ENCODE assay signal across 15 cellular contexts in the genomic region with DNA sequence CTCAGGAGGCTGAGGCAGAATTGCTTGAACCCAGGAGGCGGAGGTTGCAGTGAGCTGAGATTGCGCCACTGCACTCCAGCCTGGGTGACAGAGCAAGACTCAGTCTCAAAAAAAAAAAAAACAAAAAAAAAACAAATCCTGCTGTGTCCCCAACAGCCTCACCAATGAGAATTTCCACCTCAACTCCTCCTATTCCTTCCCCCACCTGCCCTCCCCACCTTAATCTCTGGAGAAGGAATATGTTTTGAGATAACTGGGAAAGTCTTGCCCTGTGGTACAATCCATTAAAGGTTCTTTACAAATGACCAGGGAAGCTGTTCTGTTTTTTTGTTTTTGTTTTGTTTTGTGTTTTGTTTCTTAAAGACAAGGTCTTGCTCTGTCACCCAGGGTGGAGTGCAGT. TPM values are rescaled to one million over a fixed set of nuclear protein-coding genes. Genes with fewer than 3 reads are reported as not detected.
DNase-seq lines count a peak whose midpoint lies in the region; ATAC-seq and TF ChIP-seq lines count a peak whose summit lies in the region.
"Not testable (repeated sequence)": the region's sequence is repeated elsewhere in the genome, so short reads cannot be mapped to it uniquely, and the experiment has no call there.
"Had no signal": no experiment of that assay in that cellular context is flagged by ENCODE, and none has a peak within 500 bp of the region (broad histone marks: within the 10 kb centered on the region; RNA-seq: fewer than 3 reads in every experiment).

No MANE protein-coding gene starts in this region.

- not testable (repeated sequence) for H3K36me3 Mint-ChIP-seq in CD4-positive, alpha-beta memory T cell; T-helper 2 cell treated with Interferon-gamma antibody and Interleukin-4, amounts not matched to agents 5 μg/mL and 100 μg/mL, for 36 hours (ENCODE audit: low read depth); activated CD8-positive, alpha-beta T cell treated with anti-CD3 and anti-CD28 coated beads for 36 hours (ENCODE audit: low read depth); activated T-helper 17 cell treated with anti-CD3 and anti-CD28 coated beads, Interleukin-2, amount 50 U/mL, for 72 hours (ENCODE audit: low read depth); brain; naive thymus-derived CD4-positive, alpha-beta T cell

- H3K4me1 Mint-ChIP-seq in CD4-positive, alpha-beta memory T cell, result peaks cover 11 to 38% (median 18%) of the 10 kb centered on the region in 4 donors
- peaks cover 22% of the 10 kb centered on the region for H3K4me1 Mint-ChIP-seq in T-helper 2 cell treated with Interferon-gamma antibody and Interleukin-4, amounts not matched to agents 5 μg/mL and 100 μg/mL, for 36 hours (ENCODE audit: low read depth)
- peaks cover 16% of the 10 kb centered on the region for H3K4me1 Mint-ChIP-seq in activated CD8-positive, alpha-beta T cell treated with anti-CD3 and anti-CD28 coated beads for 36 hours (ENCODE audit: low read depth)
- peaks cover 14% of the 10 kb centered on the region for H3K4me1 Mint-ChIP-seq in activated T-helper 17 cell treated with anti-CD3 and anti-CD28 coated beads, Interleukin-2, amount 50 U/mL, for 72 hours
- not testable (repeated sequence) for H3K4me1 Mint-ChIP-seq in brain
- H3K4me1 Mint-ChIP-seq in naive thymus-derived CD4-positive, alpha-beta T cell, result peaks cover 5 to 29% (median 26%) of the 10 kb centered on the region in 7 donors

- DNase-seq in CD4-positive, alpha-beta memory T cell; HEK293T (ENCODE audit: extremely low spot score); T-helper 2 cell treated with Interferon-gamma antibody and Interleukin-4, amounts not matched to agents 5 μg/mL and 100 μg/mL, for 36 hours (ENCODE audit: low spot score); activated CD8-positive, alpha-beta T cell treated with anti-CD3 and anti-CD28 coated beads for 36 hours; naive thymus-derived CD4-positive, alpha-beta T cell: not testable (repeated sequence)

- H3K27ac ChIP-seq in CD4-positive, alpha-beta memory T cell (ENCODE audit: low read depth, low read length); naive thymus-derived CD4-positive, alpha-beta T cell (ENCODE audit: low read depth, low read length): not testable (repeated sequence)

- H3K36me3 ChIP-seq in CD4-positive, alpha-beta memory T cell (ENCODE audit: insufficient read depth, low read length); naive thymus-derived CD4-positive, alpha-beta T cell (ENCODE audit: control insufficient read depth in 2 of 3, insufficient read depth in 3 of 3, low read length in 3 of 3): not testable (repeated sequence)

- not testable (repeated sequence) for TF ChIP-seq CTCF in activated CD8-positive, alpha-beta T cell treated with anti-CD3 and anti-CD28 coated beads for 36 hours (IDR thresholded peaks at IDR 0.05); brain (conservative IDR thresholded peaks at IDR 0.05)

- intact Hi-C loops in CD4-positive, alpha-beta memory T cell (cut with micrococcal nuclease); activated CD8-positive, alpha-beta T cell treated with anti-CD3 and anti-CD28 coated beads for 36 hours (cut with micrococcal nuclease): not testable (repeated sequence)
- intact Hi-C loops in naive thymus-derived CD4-positive, alpha-beta T cell (cut with micrococcal nuclease), result loop anchor here in 1 of 2 donors (2.0 to 5.0 kb wide), 2 partner anchors 19 to 43 kb away; partner anchors contain the start of gene CAMTA2

- not testable (repeated sequence) for H3K4me3 ChIP-seq in CD4-positive, alpha-beta memory T cell (ENCODE audit: low read length in 2 of 2); naive thymus-derived CD4-positive, alpha-beta T cell (ENCODE audit: low read length)

- CTCF ChIA-PET in CD4-positive, alpha-beta memory T cell (lab: Charles Lee; ENCODE audit: partially characterized antibody), result interaction anchor here (0.7 to 11.2 kb wide), 18 partner anchors 10 to 1427 kb away, joined by 3 to 271 read pairs (median 5); partner anchors contain the start of genes CHRNE, INCA1, KIF1C and RNF167
- CTCF ChIA-PET in HEK293T (lab: Yijun Ruan, JAX), result interaction anchor here (1.0 kb wide), 1 partner anchor 32 kb away, joined by 4 read pairs; no protein-coding TSS in a partner anchor
- CTCF ChIA-PET in activated CD8-positive, alpha-beta T cell treated with anti-CD3 and anti-CD28 coated beads for 36 hours (lab: Charles Lee), result interaction anchor here (0.8 to 7.0 kb wide), 16 partner anchors 10 to 240 kb away, joined by 3 to 75 read pairs (median 5); partner anchors contain the start of genes CHRNE, INCA1 and KIF1C
- CTCF ChIA-PET in naive thymus-derived CD4-positive, alpha-beta T cell (lab: Charles Lee), result interaction anchor here (0.9 to 8.9 kb wide), 9 partner anchors 14 to 121 kb away, joined by 3 to 118 read pairs (median 6); no protein-coding TSS in a partner anchor

- POLR2A ChIA-PET in CD4-positive, alpha-beta memory T cell (lab: Charles Lee; ENCODE audit: partially characterized antibody), result interaction anchor here (0.6 to 9.5 kb wide), 8 partner anchors 12 to 611 kb away, joined by 3 to 146 read pairs (median 6); partner anchors contain the start of genes CAMTA2, INCA1, KIF1C and SPAG7
- POLR2A ChIA-PET in HEK293T (lab: Yijun Ruan, JAX), result interaction anchor here (1.0 kb wide), 1 partner anchor 43 kb away, joined by 5 read pairs; the partner anchor contains the start of gene CAMTA2
- POLR2A ChIA-PET in activated CD8-positive, alpha-beta T cell treated with anti-CD3 and anti-CD28 coated beads for 36 hours (lab: Charles Lee), result interaction anchor here (1.2 to 1.3 kb wide), 3 partner anchors 18 to 94 kb away, joined by 3 to 5 read pairs (median 4); no protein-coding TSS in a partner anchor
- POLR2A ChIA-PET in naive thymus-derived CD4-positive, alpha-beta T cell (lab: Charles Lee), result interaction anchor here (0.6 to 4.3 kb wide), 12 partner anchors 12 to 206 kb away, joined by 3 to 18 read pairs (median 4); partner anchors contain the start of genes C17orf107, INCA1, KIF1C and RNF167

- not testable (repeated sequence) for H3K27me3 Mint-ChIP-seq in CD4-positive, alpha-beta memory T cell; T-helper 2 cell treated with Interferon-gamma antibody and Interleukin-4, amounts not matched to agents 5 μg/mL and 100 μg/mL, for 36 hours (ENCODE audit: low read depth); activated CD8-positive, alpha-beta T cell treated with anti-CD3 and anti-CD28 coated beads for 36 hours; activated T-helper 17 cell treated with anti-CD3 and anti-CD28 coated beads, Interleukin-2, amount 50 U/mL, for 72 hours; naive thymus-derived CD4-positive, alpha-beta T cell
- peaks cover 26% of the 10 kb centered on the region for H3K27me3 Mint-ChIP-seq in brain

- peak overlapping the region in 3 of 8 donors; percentile 87 to 89 (median 89) for H3K4me3 Mint-ChIP-seq in CD4-positive, alpha-beta memory T cell
- H3K4me3 Mint-ChIP-seq in T-helper 2 cell treated with Interferon-gamma antibody and Interleukin-4, amounts not matched to agents 5 μg/mL and 100 μg/mL, for 36 hours, result peak overlapping the region; percentile 80
- H3K4me3 Mint-ChIP-seq in activated CD8-positive, alpha-beta T cell treated with anti-CD3 and anti-CD28 coated beads for 36 hours, result peak overlapping the region; percentile 66
- H3K4me3 Mint-ChIP-seq in activated T-helper 17 cell treated with anti-CD3 and anti-CD28 coated beads, Interleukin-2, amount 50 U/mL, for 72 hours, result peak overlapping the region; percentile 79
- H3K4me3 Mint-ChIP-seq in brain, result peak overlapping the region in 3 of 5 experiments; percentile 33 to 83 (median 69)
- peak overlapping the region in 5 of 10 donors; percentile 79 to 89 (median 86) for H3K4me3 Mint-ChIP-seq in naive thymus-derived CD4-positive, alpha-beta T cell

- H3K27me3 ChIP-seq in CD4-positive, alpha-beta memory T cell (ENCODE audit: insufficient read depth, low read length); naive thymus-derived CD4-positive, alpha-beta T cell (ENCODE audit: control insufficient read depth in 2 of 2, insufficient read depth in 2 of 2, low read length in 2 of 2): not testable (repeated sequence)

- H3K4me1 ChIP-seq in CD4-positive, alpha-beta memory T cell (ENCODE audit: insufficient read depth, low read length), result peaks cover 25% of the 10 kb centered on the region
- H3K4me1 ChIP-seq in naive thymus-derived CD4-positive, alpha-beta T cell (ENCODE audit: control insufficient read depth in 2 of 2, insufficient read depth in 2 of 2, low read length in 2 of 2), result peaks cover 10 to 17% of the 10 kb centered on the region in 2 donors

- H3K9me3 ChIP-seq in CD4-positive, alpha-beta memory T cell (ENCODE audit: control insufficient read depth in 1 of 2, low read length in 2 of 2); naive thymus-derived CD4-positive, alpha-beta T cell (ENCODE audit: control insufficient read depth in 2 of 3, low read length in 3 of 3): not testable (repeated sequence)

- peak overlapping the region in 4 of 7 donors; percentile 89 to 94 (median 92) for H3K27ac Mint-ChIP-seq in CD4-positive, alpha-beta memory T cell
- peak overlapping the region; percentile 89 for H3K27ac Mint-ChIP-seq in T-helper 2 cell treated with Interferon-gamma antibody and Interleukin-4, amounts not matched to agents 5 μg/mL and 100 μg/mL, for 36 hours
- peak overlapping the region; percentile 83 for H3K27ac Mint-ChIP-seq in activated CD8-positive, alpha-beta T cell treated with anti-CD3 and anti-CD28 coated beads for 36 hours
- peak overlapping the region; percentile 85 for H3K27ac Mint-ChIP-seq in activated T-helper 17 cell treated with anti-CD3 and anti-CD28 coated beads, Interleukin-2, amount 50 U/mL, for 72 hours
- peak overlapping the region in 1 of 5 experiments; percentile 57 for H3K27ac Mint-ChIP-seq in brain
- peak overlapping the region in 8 of 9 donors; percentile 45 to 94 (median 92) for H3K27ac Mint-ChIP-seq in naive thymus-derived CD4-positive, alpha-beta T cell

- not testable (repeated sequence) for ATAC-seq in activated CD8-positive, alpha-beta T cell treated with anti-CD3 and anti-CD28 coated beads for 36 hours; activated T-helper 17 cell treated with anti-CD3 and anti-CD28 coated beads, Interleukin-2, amount 50 U/mL, for 72 hours (replicated peaks); naive thymus-derived CD4-positive, alpha-beta T cell

- not testable (repeated sequence) for H3K9me3 Mint-ChIP-seq in CD4-positive, alpha-beta memory T cell; T-helper 2 cell treated with Interferon-gamma antibody and Interleukin-4, amounts not matched to agents 5 μg/mL and 100 μg/mL, for 36 hours; activated CD8-positive, alpha-beta T cell treated with anti-CD3 and anti-CD28 coated beads for 36 hours; activated T-helper 17 cell treated with anti-CD3 and anti-CD28 coated beads, Interleukin-2, amount 50 U/mL, for 72 hours; brain; naive thymus-derived CD4-positive, alpha-beta T cell

RNA-seq across cellular contexts. Expression of gene SLC52A1, which starts 5.1 kb away (rescaled TPM):
- under 1 TPM; 0.53 to 0.58 TPM for total RNA-seq in CD4-positive, alpha-beta memory T cell
- polyA plus RNA-seq in CD4-positive, alpha-beta memory T cell, result under 1 TPM; 0.20 to 0.29 TPM
- under 1 TPM; 0.13 to 0.14 TPM for total RNA-seq in activated CD8-positive, alpha-beta T cell treated with anti-CD3 and anti-CD28 coated beads for 36 hours
- under 1 TPM; 0.11 to 0.26 TPM for total RNA-seq in activated T-helper 17 cell treated with anti-CD3 and anti-CD28 coated beads, Interleukin-2, amount 50 U/mL, for 72 hours
- polyA plus RNA-seq in brain (ENCODE audit: insufficient read depth, low read depth, low replicate concordance), result not detected
- under 1 TPM in 4 of 5 experiments, not detected in 1; 0.16 to 0.44 (median 0.28) TPM for total RNA-seq in naive thymus-derived CD4-positive, alpha-beta T cell
- under 1 TPM in 1 of 2 donors, not detected in 1; 0.14 TPM for polyA plus RNA-seq in naive thymus-derived CD4-positive, alpha-beta T cell
- total RNA-seq: Calu3, HT1080, K562, M059J, OCI-LY7, SK-MEL-5 had no signal
- polyA plus RNA-seq: AG04450 had no signal

RNA-seq across cellular contexts. Expression of gene KIF1C, which starts 32.4 kb away (rescaled TPM):
- 10 to 100 TPM; 29.8 to 36.9 TPM for total RNA-seq in CD4-positive, alpha-beta memory T cell
- 10 to 100 TPM in 1 of 2 donors, 1 to 10 TPM in 1; 1.8 to 10.8 TPM for polyA plus RNA-seq in CD4-positive, alpha-beta memory T cell
- 10 to 100 TPM; 35.7 to 37.4 TPM for total RNA-seq in activated CD8-positive, alpha-beta T cell treated with anti-CD3 and anti-CD28 coated beads for 36 hours
- 10 to 100 TPM; 47.4 to 54.4 TPM for total RNA-seq in activated T-helper 17 cell treated with anti-CD3 and anti-CD28 coated beads, Interleukin-2, amount 50 U/mL, for 72 hours
- 90.7 TPM for polyA plus RNA-seq in brain (ENCODE audit: insufficient read depth, low read depth, low replicate concordance)
- total RNA-seq in naive thymus-derived CD4-positive, alpha-beta T cell, result 10 to 100 TPM; 11.5 to 46.5 (median 21.0) TPM
- polyA plus RNA-seq in naive thymus-derived CD4-positive, alpha-beta T cell, result 1 to 10 TPM; 3.0 to 3.4 TPM

RNA-seq across cellular contexts. Expression of gene INCA1, which starts 32.8 kb away (rescaled TPM):
- under 1 TPM; 0.36 to 0.67 TPM for total RNA-seq in CD4-positive, alpha-beta memory T cell
- polyA plus RNA-seq in CD4-positive, alpha-beta memory T cell, result under 1 TPM; 0.26 to 0.71 TPM
- total RNA-seq in activated CD8-positive, alpha-beta T cell treated with anti-CD3 and anti-CD28 coated beads for 36 hours, result under 1 TPM in 1 of 2 experiments, not detected in 1; 0.63 TPM
- total RNA-seq in activated T-helper 17 cell treated with anti-CD3 and anti-CD28 coated beads, Interleukin-2, amount 50 U/mL, for 72 hours, result under 1 TPM; 0.61 to 0.69 TPM
- 3.5 TPM for polyA plus RNA-seq in brain (ENCODE audit: insufficient read depth, low read depth, low replicate concordance)
- total RNA-seq in naive thymus-derived CD4-positive, alpha-beta T cell, result under 1 TPM in 4 of 5 experiments, not detected in 1; 0.38 to 0.42 (median 0.41) TPM
- polyA plus RNA-seq in naive thymus-derived CD4-positive, alpha-beta T cell, result not detected
- total RNA-seq: M059J had no signal

RNA-seq across cellular contexts. Expression of gene CAMTA2, which starts 42.7 kb away (rescaled TPM):
- total RNA-seq in CD4-positive, alpha-beta memory T cell, result 10 to 100 TPM; 63.0 to 84.8 TPM
- polyA plus RNA-seq in CD4-positive, alpha-beta memory T cell, result 10 to 100 TPM in 1 of 2 donors, 1 to 10 TPM in 1; 4.6 to 25.4 TPM
- 10 to 100 TPM; 91.5 to 99.0 TPM for total RNA-seq in activated CD8-positive, alpha-beta T cell treated with anti-CD3 and anti-CD28 coated beads for 36 hours
- 100 to 1,000 TPM in 1 of 2 donors, 10 to 100 TPM in 1; 66.9 to 103 TPM for total RNA-seq in activated T-helper 17 cell treated with anti-CD3 and anti-CD28 coated beads, Interleukin-2, amount 50 U/mL, for 72 hours
- polyA plus RNA-seq in brain (ENCODE audit: insufficient read depth, low read depth, low replicate concordance), result 93.6 TPM
- total RNA-seq in naive thymus-derived CD4-positive, alpha-beta T cell, result 10 to 100 TPM; 55.2 to 90.0 (median 64.1) TPM
- polyA plus RNA-seq in naive thymus-derived CD4-positive, alpha-beta T cell, result 10 to 100 TPM in 1 of 2 donors, 1 to 10 TPM in 1; 9.7 to 20.5 TPM

RNA-seq across cellular contexts. Expression of gene ZFP3, which starts 48.1 kb away (rescaled TPM):
- 10 to 100 TPM; 12.0 to 13.0 TPM for total RNA-seq in CD4-positive, alpha-beta memory T cell
- 1 to 10 TPM in 1 of 2 donors, under 1 TPM in 1; 0.52 to 1.3 TPM for polyA plus RNA-seq in CD4-positive, alpha-beta memory T cell
- total RNA-seq in activated CD8-positive, alpha-beta T cell treated with anti-CD3 and anti-CD28 coated beads for 36 hours, result 1 to 10 TPM; 1.5 to 1.9 TPM
- 1 to 10 TPM; 1.4 to 1.9 TPM for total RNA-seq in activated T-helper 17 cell treated with anti-CD3 and anti-CD28 coated beads, Interleukin-2, amount 50 U/mL, for 72 hours
- polyA plus RNA-seq in brain (ENCODE audit: insufficient read depth, low read depth, low replicate concordance), result 3.6 TPM
- total RNA-seq in naive thymus-derived CD4-positive, alpha-beta T cell, result 10 to 100 TPM in 2 of 5 experiments, 1 to 10 TPM in 3; 3.5 to 14.8 (median 5.7) TPM
- 1 to 10 TPM; 1.4 to 1.6 TPM for polyA plus RNA-seq in naive thymus-derived CD4-positive, alpha-beta T cell
- total RNA-seq: Calu3, HepG2, HT1080, SK-MEL-5 had no signal
- polyA plus RNA-seq: HepG2, K562 had no signal
